Comparison of ENCODE assay signal across 8 cellular contexts in genomic region chr16:30949655-30950515, GRCh38. TPM values are rescaled to one million over a fixed set of nuclear protein-coding genes. Genes with fewer than 3 reads are reported as not detected.
DNase-seq lines count a peak whose midpoint lies in the region; ATAC-seq and TF ChIP-seq lines count a peak whose summit lies in the region.

No MANE protein-coding gene starts in this region.

- DNase-seq in NCI-H2171 treated with DMSO at 0.1 percent for 48 hours (lab: John Stamatoyannopoulos, UW), result peak; percentile 38
- no peak for DNase-seq in NCI-H2171 (lab: John Stamatoyannopoulos, UW)
- DNase-seq in GOT3 (lab: John Stamatoyannopoulos, UW), result peak; percentile 11
- peak; percentile 58 for DNase-seq in NAMALWA (ENCODE audit: low spot score)
- DNase-seq in activated CD4-positive, alpha-beta memory T cell treated with anti-CD3 and anti-CD28 coated beads for 36 hours, result peak; percentile 79
- peak; percentile 75 to 94 for DNase-seq in fibroblast of lung (ENCODE audit: low read depth in 2 of 2)
- DNase-seq in natural killer cell, result no peak
- DNase-seq in iPS-NIHi7 (ENCODE audit: extremely low spot score), result no peak

- ATAC-seq in natural killer cell, result peak; percentile 39 to 47 (median 45)

- peaks cover 12% of the 10 kb centered on the region for H3K36me3 ChIP-seq in fibroblast of lung (ENCODE audit: control insufficient read depth, insufficient read depth, low read length)

- TF ChIP-seq CTCF in fibroblast of lung (conservative IDR thresholded peaks at IDR 0.05 in 1 of 2, IDR thresholded peaks at IDR 0.05 in 1 of 2; ENCODE audit: low read depth in 1 of 2, low read length in 2 of 2) (peak in 1 of 2 donors; percentile 8), natural killer cell (IDR thresholded peaks at IDR 0.05) (no peak)

- no peak overlapping the region for H2AFZ ChIP-seq in fibroblast of lung (ENCODE audit: low read length)

- no peaks in the 10 kb centered on the region for H3K27me3 Mint-ChIP-seq in activated CD4-positive, alpha-beta memory T cell treated with anti-CD3 and anti-CD28 coated beads for 36 hours
- H3K27me3 Mint-ChIP-seq in natural killer cell (ENCODE audit: low read depth in 2 of 2), result no peaks in the 10 kb centered on the region

- H4K20me1 ChIP-seq in fibroblast of lung (ENCODE audit: control insufficient read depth, extremely low read depth, insufficient read depth, low read length), result no peaks in the 10 kb centered on the region

- no peaks in the 10 kb centered on the region for H3K36me3 Mint-ChIP-seq in activated CD4-positive, alpha-beta memory T cell treated with anti-CD3 and anti-CD28 coated beads for 36 hours
- no peaks in the 10 kb centered on the region for H3K36me3 Mint-ChIP-seq in natural killer cell

- CTCF ChIA-PET in activated CD4-positive, alpha-beta memory T cell treated with anti-CD3 and anti-CD28 coated beads for 36 hours (lab: Charles Lee), result interaction anchor here (0.8 to 2.0 kb wide), 5 partner anchors 8 to 193 kb away, joined by 3 to 14 read pairs (median 4); partner anchors contain the start of gene HSD3B7

- POLR2A ChIA-PET in activated CD4-positive, alpha-beta memory T cell treated with anti-CD3 and anti-CD28 coated beads for 36 hours (lab: Charles Lee), result interaction anchor here (0.6 to 2.0 kb wide), 3 partner anchors 9 to 230 kb away, joined by 3 to 7 read pairs (median 4); partner anchors contain the start of gene FUS

- H3K9me3 Mint-ChIP-seq in activated CD4-positive, alpha-beta memory T cell treated with anti-CD3 and anti-CD28 coated beads for 36 hours, result no peaks in the 10 kb centered on the region
- no peaks in the 10 kb centered on the region for H3K9me3 Mint-ChIP-seq in natural killer cell

- H3K79me2 ChIP-seq in fibroblast of lung (ENCODE audit: control insufficient read depth, insufficient read depth, low read length), result peaks cover 8% of the 10 kb centered on the region

- H3K27me3 ChIP-seq in fibroblast of lung (ENCODE audit: control insufficient read depth, insufficient read depth, low read length), result no peaks in the 10 kb centered on the region

- H3K27ac ChIP-seq in fibroblast of lung (ENCODE audit: insufficient read depth, low read length), result peak overlapping the region; percentile 85

- peak overlapping the region; percentile 43 to 89 (median 82) for H3K4me3 ChIP-seq in fibroblast of lung (replicated peaks in 1 of 4; ENCODE audit: control extremely low read depth in 1 of 4, insufficient read depth in 1 of 4, low read depth in 3 of 4, low read length in 4 of 4)

- H3K27ac Mint-ChIP-seq in activated CD4-positive, alpha-beta memory T cell treated with anti-CD3 and anti-CD28 coated beads for 36 hours, result peak overlapping the region; percentile 68
- peak overlapping the region; percentile 60 to 88 for H3K27ac Mint-ChIP-seq in natural killer cell

- intact Hi-C loops in activated CD4-positive, alpha-beta memory T cell treated with anti-CD3 and anti-CD28 coated beads for 36 hours (cut with micrococcal nuclease), result no loop called here
- intact Hi-C loops in natural killer cell (cut with micrococcal nuclease), result no loop called here

- peaks cover 18% of the 10 kb centered on the region for H3K4me1 Mint-ChIP-seq in activated CD4-positive, alpha-beta memory T cell treated with anti-CD3 and anti-CD28 coated beads for 36 hours (ENCODE audit: low read depth)
- peaks cover 10 to 28% of the 10 kb centered on the region in 2 donors for H3K4me1 Mint-ChIP-seq in natural killer cell

- H3K9ac ChIP-seq in fibroblast of lung (ENCODE audit: insufficient read depth, low read length), result peak overlapping the region; percentile 76

- H3K4me2 ChIP-seq in fibroblast of lung (ENCODE audit: extremely low read depth, insufficient read depth, low read length), result peak overlapping the region; percentile 97

- H3K9me3 ChIP-seq in fibroblast of lung (ENCODE audit: control insufficient read depth, insufficient read depth, low read depth, low read length), result no peaks in the 10 kb centered on the region

- peak overlapping the region; percentile 83 for H3K4me3 Mint-ChIP-seq in activated CD4-positive, alpha-beta memory T cell treated with anti-CD3 and anti-CD28 coated beads for 36 hours
- H3K4me3 Mint-ChIP-seq in natural killer cell, result peak overlapping the region; percentile 92

- H3K4me1 ChIP-seq in fibroblast of lung (ENCODE audit: control insufficient read depth, extremely low read depth, insufficient read depth, low read length), result peaks cover 24% of the 10 kb centered on the region

RNA-seq across cellular contexts. Expression of gene ORAI3, which starts 1.0 kb away (rescaled TPM):
- 1 to 10 TPM; 9.6 to 9.7 TPM for total RNA-seq in activated CD4-positive, alpha-beta memory T cell treated with anti-CD3 and anti-CD28 coated beads for 36 hours
- total RNA-seq in fibroblast of lung, result 44.2 and 74.1 TPM in 2 replicates
- 24.6 and 41.1 TPM in 2 replicates for polyA plus RNA-seq in fibroblast of lung
- 19.0 and 29.7 TPM in 2 replicates for polyA plus RNA-seq in fibroblast of lung (2012)
- polyA minus RNA-seq in fibroblast of lung (ENCODE audit: low replicate concordance), result 35.2 and 72.6 TPM in 2 replicates
- total RNA-seq in natural killer cell, result 10 to 100 TPM; 10.8 to 19.8 (median 12.8) TPM

RNA-seq across cellular contexts. Expression of gene SETD1A, which starts 7.7 kb away (rescaled TPM):
- 10 to 100 TPM; 16.4 to 17.4 TPM for total RNA-seq in activated CD4-positive, alpha-beta memory T cell treated with anti-CD3 and anti-CD28 coated beads for 36 hours
- 1.5 and 3.5 TPM in 2 replicates for total RNA-seq in fibroblast of lung
- polyA plus RNA-seq in fibroblast of lung, result 1.4 and 2.3 TPM in 2 replicates
- polyA plus RNA-seq in fibroblast of lung (2012), result 9.6 and 10.0 TPM in 2 replicates
- polyA minus RNA-seq in fibroblast of lung (ENCODE audit: low replicate concordance), result 7.0 and 16.1 TPM in 2 replicates
- total RNA-seq in natural killer cell, result 10 to 100 TPM; 32.9 to 34.5 (median 33.9) TPM

RNA-seq across cellular contexts. Expression of gene FBXL19, which starts 26.5 kb away (rescaled TPM):
- 10 to 100 TPM; 21.0 to 22.2 TPM for total RNA-seq in activated CD4-positive, alpha-beta memory T cell treated with anti-CD3 and anti-CD28 coated beads for 36 hours
- total RNA-seq in fibroblast of lung (13.1 and 14.5 TPM in 2 replicates), natural killer cell (10 to 100 TPM; 10.1 to 13.3 (median 12.4) TPM)
- 3.1 and 3.9 TPM in 2 replicates for polyA plus RNA-seq in fibroblast of lung
- 9.6 and 12.5 TPM in 2 replicates for polyA plus RNA-seq in fibroblast of lung (2012)
- 6.6 and 7.8 TPM in 2 replicates for polyA minus RNA-seq in fibroblast of lung (ENCODE audit: low replicate concordance)

RNA-seq across cellular contexts. Expression of gene HSD3B7, which starts 35.1 kb away (rescaled TPM):
- total RNA-seq in activated CD4-positive, alpha-beta memory T cell treated with anti-CD3 and anti-CD28 coated beads for 36 hours, result 1 to 10 TPM; 2.2 TPM
- total RNA-seq in fibroblast of lung (32.9 and 47.9 TPM in 2 replicates), natural killer cell (1 to 10 TPM in 1 of 3 donors, under 1 TPM in 2; 0.26 to 2.1 (median 0.39) TPM)
- 13.2 and 15.9 TPM in 2 replicates for polyA plus RNA-seq in fibroblast of lung
- 15.9 and 22.1 TPM in 2 replicates for polyA plus RNA-seq in fibroblast of lung (2012)
- polyA minus RNA-seq in fibroblast of lung (ENCODE audit: low replicate concordance), result 54.4 and 72.1 TPM in 2 replicates

RNA-seq across cellular contexts. Expression of gene CTF1, which starts 53.5 kb away (rescaled TPM):
- under 1 TPM; 0.22 to 0.43 TPM for total RNA-seq in activated CD4-positive, alpha-beta memory T cell treated with anti-CD3 and anti-CD28 coated beads for 36 hours
- 1.8 and 5.3 TPM in 2 replicates for total RNA-seq in fibroblast of lung
- 8.8 and 9.8 TPM in 2 replicates for polyA plus RNA-seq in fibroblast of lung
- polyA plus RNA-seq in fibroblast of lung (2012), result 9.3 and 10.5 TPM in 2 replicates
- 19.1 and 31.8 TPM in 2 replicates for polyA minus RNA-seq in fibroblast of lung (ENCODE audit: low replicate concordance)
- under 1 TPM; 0.45 to 0.60 (median 0.47) TPM for total RNA-seq in natural killer cell

Comparison
In these comparisons a context has a peak if more than half of its experiments do, and no peak if none do; other contexts are left out.
1. DNase-seq: peak in NCI-H2171 treated with DMSO at 0.1 percent for 48 hours (single experiment), GOT3 (single experiment), NAMALWA (single experiment), activated CD4-positive, alpha-beta memory T cell treated with anti-CD3 and anti-CD28 coated beads for 36 hours (single experiment) and fibroblast of lung (2 of 2); none in NCI-H2171 (single experiment), natural killer cell (single experiment) and iPS-NIHi7 (single experiment).